28 cellular contexts compared by ENCODE assay signal in the genomic region with DNA sequence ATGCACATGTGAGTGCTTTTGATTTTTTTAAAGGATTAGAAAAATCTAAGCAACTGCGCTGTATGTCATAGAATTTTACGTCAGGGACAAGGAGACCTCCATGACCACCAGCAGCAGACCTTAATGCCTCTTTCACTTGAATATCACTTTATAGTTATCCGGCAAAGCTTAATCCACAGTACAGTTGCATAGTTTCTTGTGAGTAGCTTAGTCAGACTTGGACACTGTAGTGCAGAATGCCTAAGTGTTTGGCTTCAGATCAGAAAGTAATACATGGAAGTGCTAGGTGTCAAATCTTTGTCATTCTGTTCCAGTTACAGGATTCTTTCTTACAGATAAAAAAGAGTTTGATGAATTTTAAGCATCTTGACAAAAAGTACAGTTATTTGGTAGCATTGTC.
DNase-seq lines count a peak whose midpoint lies in the region; ATAC-seq, FAIRE-seq and TF ChIP-seq lines count a peak whose summit lies in the region.
"Had no signal": no experiment of that assay in that cellular context is flagged by ENCODE, and none has a peak within 500 bp of the region (broad histone marks: within the 10 kb centered on the region; RNA-seq: fewer than 3 reads in every experiment).

No MANE protein-coding gene starts in this region.

- H3K4me1 ChIP-seq in IMR-90 (ENCODE audit: control insufficient read depth, insufficient read depth, low read length) (no peaks in the 10 kb centered on the region), keratinocyte (ENCODE audit: control insufficient read depth, extremely low read depth, insufficient read depth, low read length) (no peaks in the 10 kb centered on the region)
- H3K4me1 ChIP-seq: spleen had no signal

- H3K36me3 Mint-ChIP-seq in glutamatergic neuron (ENCODE audit: unreplicated experiment) = no peaks in the 10 kb centered on the region
- H3K36me3 Mint-ChIP-seq in nephron progenitor cell (ENCODE audit: low read depth) = no peaks in the 10 kb centered on the region
- H3K36me3 Mint-ChIP-seq: activated CD8-positive, alpha-beta memory T cell treated with anti-CD3 and anti-CD28 coated beads, Interleukin-2, amount 10 ng/mL, durations not matched to agents 7 days and 5 days; activated naive CD4-positive, alpha-beta T cell treated with anti-CD3 and anti-CD28 coated beads, Interleukin-2, amount 10 ng/mL, durations not matched to agents 7 days and 5 days; CD4-positive, CD25-positive, alpha-beta regulatory T cell; IgD-negative memory B cell had no signal

- no peak overlapping the region for H3K14ac ChIP-seq in IMR-90 (replicated peaks; ENCODE audit: low read depth, low read length)

- no peaks in the 10 kb centered on the region for H3K9me1 ChIP-seq in IMR-90 (ENCODE audit: insufficient read depth, low read length)
- H3K9me1 ChIP-seq in keratinocyte (ENCODE audit: control insufficient read depth, extremely low read depth, insufficient read depth, low read length) = no peaks in the 10 kb centered on the region

- CTCF ChIA-PET in IMR-90 (lab: Yijun Ruan, JAX) = no interaction called here

- H3K79me1 ChIP-seq in IMR-90 (ENCODE audit: low read depth in 1 of 2, low read length in 2 of 2) = no peaks in the 10 kb centered on the region

- H2AFZ ChIP-seq in IMR-90 (replicated peaks; ENCODE audit: low read length, poor library complexity) = no peak overlapping the region
- no peak overlapping the region for H2AFZ ChIP-seq in keratinocyte (ENCODE audit: control insufficient read depth, low read length)

- no peak overlapping the region for H2AK9ac ChIP-seq in IMR-90 (replicated peaks; ENCODE audit: low read depth, low read length, poor library complexity)

- H3K36me3 ChIP-seq in IMR-90 (ENCODE audit: control insufficient read depth, insufficient read depth, low read length) = no peaks in the 10 kb centered on the region
- no peaks in the 10 kb centered on the region for H3K36me3 ChIP-seq in keratinocyte (ENCODE audit: control insufficient read depth in 2 of 2, extremely low read depth in 1 of 2, insufficient read depth in 2 of 2, low read length in 2 of 2)
- H3K36me3 ChIP-seq: spleen, WERI-Rb-1 had no signal

- H3K9ac ChIP-seq in IMR-90 (ENCODE audit: low read depth, low read length) = no peak overlapping the region
- no peak overlapping the region for H3K9ac ChIP-seq in keratinocyte (ENCODE audit: control insufficient read depth, extremely low read depth, insufficient read depth, low read length)

- no peak overlapping the region for H3K56ac ChIP-seq in IMR-90 (ENCODE audit: extremely low read depth, insufficient read depth, low read length)

- H2BK15ac ChIP-seq in IMR-90 (ENCODE audit: low read depth, low read length) = no peak overlapping the region

- no peak overlapping the region for H4K5ac ChIP-seq in IMR-90 (ENCODE audit: low read depth, low read length)

- H3K4me1 Mint-ChIP-seq in glutamatergic neuron (ENCODE audit: low read depth, unreplicated experiment) = no peaks in the 10 kb centered on the region
- H3K4me1 Mint-ChIP-seq in nephron progenitor cell = no peaks in the 10 kb centered on the region
- H3K4me1 Mint-ChIP-seq: activated CD4-positive, alpha-beta T cell treated with anti-CD3 and anti-CD28 coated beads, Interleukin-2, amount 10 ng/mL, durations not matched to agents 24 days and 14 days; activated CD8-positive, alpha-beta memory T cell treated with anti-CD3 and anti-CD28 coated beads, Interleukin-2, amount 10 ng/mL, durations not matched to agents 7 days and 5 days; activated naive CD4-positive, alpha-beta T cell treated with anti-CD3 and anti-CD28 coated beads, Interleukin-2, amount 10 ng/mL, durations not matched to agents 7 days and 5 days; CD4-positive, CD25-positive, alpha-beta regulatory T cell; IgD-negative memory B cell; neural crest cell had no signal

- H2BK20ac ChIP-seq in IMR-90 (ENCODE audit: low read depth, low read length) = no peak overlapping the region

- H3K23ac ChIP-seq in IMR-90 (ENCODE audit: low read depth, low read length) = no peak overlapping the region

- H2AK5ac ChIP-seq in IMR-90 (ENCODE audit: low read depth, low read length) = no peak overlapping the region

- DNase-seq in AG08395 (ENCODE audit: low spot score) (peak; percentile 46), IMR-90 (peak; percentile 61), choroid plexus epithelial cell (ENCODE audit: low read depth) (peak; percentile 79), keratinocyte (ENCODE audit: low read depth, low spot score) (no peak), glutamatergic neuron (no peak), nephron progenitor cell (no peak), CD1c-positive myeloid dendritic cell (ENCODE audit: extremely low spot score) (no peak)
- DNase-seq: activated CD4-positive, alpha-beta T cell treated with anti-CD3 and anti-CD28 coated beads, Interleukin-2, amount 10 ng/mL, durations not matched to agents 24 days and 14 days; activated CD8-positive, alpha-beta memory T cell treated with anti-CD3 and anti-CD28 coated beads, Interleukin-2, amount 10 ng/mL, durations not matched to agents 7 days and 5 days; activated naive CD4-positive, alpha-beta T cell treated with anti-CD3 and anti-CD28 coated beads, Interleukin-2, amount 10 ng/mL, durations not matched to agents 7 days and 5 days; activated T-cell treated with anti-CD3 and anti-CD28 coated beads, Interleukin-2, amount 50 U/mL, for 72 hours; CD4-positive, CD25-positive, alpha-beta regulatory T cell; EL; islet precursor cell; NCI-H1092 treated with DMSO at 0.1 percent for 48 hours; NCI-H2029 treated with DMSO at 0.1 percent for 48 hours; NCI-H774; RPMI8226; spleen; stimulated activated CD4-positive, alpha-beta T cell treated with anti-CD3 and anti-CD28 coated beads, Interleukin-4, amount 100 ng/mL, for 24 hours; stimulated activated naive CD4-positive, alpha-beta T cell; WERI-Rb-1 had no signal

- H3K9me3 Mint-ChIP-seq in glutamatergic neuron (ENCODE audit: unreplicated experiment) (peaks cover 1% of the 10 kb centered on the region), nephron progenitor cell (peaks cover under 1% of the 10 kb centered on the region)
- H3K9me3 Mint-ChIP-seq: activated CD4-positive, alpha-beta T cell treated with anti-CD3 and anti-CD28 coated beads, Interleukin-2, amount 10 ng/mL, durations not matched to agents 24 days and 14 days; T-helper 2 cell treated with Interferon-gamma antibody and Interleukin-4, amounts not matched to agents 5 μg/mL and 100 μg/mL, for 36 hours had no signal

- no peak overlapping the region for H4K8ac ChIP-seq in IMR-90 (ENCODE audit: low read depth in 2 of 2, low read length in 2 of 2)

- peak; percentile 20 for FAIRE-seq in keratinocyte (lab: Jason Lieb, UNC)
- FAIRE-seq: D721Med had no signal

- H3K4me3 Mint-ChIP-seq in glutamatergic neuron (ENCODE audit: unreplicated experiment) = no peak overlapping the region
- H3K4me3 Mint-ChIP-seq in nephron progenitor cell = no peak overlapping the region
- H3K4me3 Mint-ChIP-seq: activated CD4-positive, alpha-beta T cell treated with anti-CD3 and anti-CD28 coated beads, Interleukin-2, amount 10 ng/mL, durations not matched to agents 24 days and 14 days; activated CD8-positive, alpha-beta memory T cell treated with anti-CD3 and anti-CD28 coated beads, Interleukin-2, amount 10 ng/mL, durations not matched to agents 7 days and 5 days; activated naive CD4-positive, alpha-beta T cell treated with anti-CD3 and anti-CD28 coated beads, Interleukin-2, amount 10 ng/mL, durations not matched to agents 7 days and 5 days; activated T-cell treated with anti-CD3 and anti-CD28 coated beads, Interleukin-2, amount 50 U/mL, for 72 hours; CD4-positive, CD25-positive, alpha-beta regulatory T cell; IgD-negative memory B cell; neural crest cell; T-helper 2 cell treated with Interferon-gamma antibody and Interleukin-4, amounts not matched to agents 5 μg/mL and 100 μg/mL, for 36 hours had no signal

- intact Hi-C loops in IMR-90 (cut with micrococcal nuclease) = no loop called here

- H4K20me1 ChIP-seq in IMR-90 (ENCODE audit: insufficient read depth, low read length) (no peaks in the 10 kb centered on the region), keratinocyte (ENCODE audit: control insufficient read depth, extremely low read depth, insufficient read depth, low read length) (no peaks in the 10 kb centered on the region)

- no TSS peak for BruUV-seq in IMR-90 (replicated peaks; lab: Mats Ljungman, UMichigan)

- H3K27ac Mint-ChIP-seq in glutamatergic neuron (ENCODE audit: unreplicated experiment) = no peak overlapping the region
- no peak overlapping the region for H3K27ac Mint-ChIP-seq in nephron progenitor cell
- H3K27ac Mint-ChIP-seq: activated CD4-positive, alpha-beta T cell treated with anti-CD3 and anti-CD28 coated beads, Interleukin-2, amount 10 ng/mL, durations not matched to agents 24 days and 14 days; activated CD8-positive, alpha-beta memory T cell treated with anti-CD3 and anti-CD28 coated beads, Interleukin-2, amount 10 ng/mL, durations not matched to agents 7 days and 5 days; activated naive CD4-positive, alpha-beta T cell treated with anti-CD3 and anti-CD28 coated beads, Interleukin-2, amount 10 ng/mL, durations not matched to agents 7 days and 5 days; activated T-cell treated with anti-CD3 and anti-CD28 coated beads, Interleukin-2, amount 50 U/mL, for 72 hours; CD4-positive, CD25-positive, alpha-beta regulatory T cell; IgD-negative memory B cell; T-helper 2 cell treated with Interferon-gamma antibody and Interleukin-4, amounts not matched to agents 5 μg/mL and 100 μg/mL, for 36 hours had no signal

- no peak overlapping the region for H2BK5ac ChIP-seq in IMR-90 (ENCODE audit: low read depth, low read length, poor library complexity, severe bottlenecking)

- H3K27me3 Mint-ChIP-seq in glutamatergic neuron (ENCODE audit: unreplicated experiment) = no peaks in the 10 kb centered on the region
- H3K27me3 Mint-ChIP-seq in nephron progenitor cell (ENCODE audit: low read depth, poor library complexity) = no peaks in the 10 kb centered on the region
- H3K27me3 Mint-ChIP-seq: activated CD4-positive, alpha-beta T cell treated with anti-CD3 and anti-CD28 coated beads, Interleukin-2, amount 10 ng/mL, durations not matched to agents 24 days and 14 days; activated CD8-positive, alpha-beta memory T cell treated with anti-CD3 and anti-CD28 coated beads, Interleukin-2, amount 10 ng/mL, durations not matched to agents 7 days and 5 days; activated naive CD4-positive, alpha-beta T cell treated with anti-CD3 and anti-CD28 coated beads, Interleukin-2, amount 10 ng/mL, durations not matched to agents 7 days and 5 days; CD4-positive, CD25-positive, alpha-beta regulatory T cell had no signal

- no peaks in the 10 kb centered on the region for H3K79me2 ChIP-seq in keratinocyte (ENCODE audit: control insufficient read depth, insufficient read depth, low read length)

- H4K91ac ChIP-seq in IMR-90 (ENCODE audit: insufficient read depth, low read depth, low read length) = no peak overlapping the region

- dilution Hi-C loops in IMR-90 (cut with HindIII; ENCODE audit: low sequenced_read_pairs, unreplicated experiment) = no loop called here
- dilution Hi-C loops in keratinocyte (cut with MboI; ENCODE audit: extremely low pct_ligation_motif_present, low sequenced_read_pairs) = no loop called here

- POLR2A ChIA-PET in IMR-90 (lab: Charles Lee; ENCODE audit: unreplicated experiment) = no interaction called here

- 0 out of 2 replicates have a peak overlapping the region, but pooled peaks have one; percentile 2 for H2BK120ac ChIP-seq in IMR-90 (ENCODE audit: low read depth, low read length)

- WGBS in IMR-90 (ENCODE audit: extremely low coverage in 2 of 2, insufficient read length in 1 of 2), 2 experiments = no CpG with 5 or more reads among the region's 3 CpGs

- H3K4me3 ChIP-seq in IMR-90 (ENCODE audit: insufficient read depth, low read depth, low read length) (no peak overlapping the region), choroid plexus epithelial cell (ENCODE audit: low read depth, low read length) (no peak overlapping the region), keratinocyte (ENCODE audit: control insufficient read depth in 2 of 3, extremely low read depth in 1 of 3, insufficient read depth in 2 of 3, low read depth in 1 of 3, low read length in 3 of 3) (no peak overlapping the region)
- H3K4me3 ChIP-seq: lung, spleen had no signal

- H3K4ac ChIP-seq in IMR-90 (ENCODE audit: low read depth, low read length) = no peak overlapping the region

- H3K27ac ChIP-seq in IMR-90 (ENCODE audit: insufficient read depth, low read length) (no peak overlapping the region), keratinocyte (ENCODE audit: control insufficient read depth, insufficient read depth, low read length) (no peak overlapping the region)
- H3K27ac ChIP-seq: spleen, WERI-Rb-1 had no signal

- H3K27me3 ChIP-seq in IMR-90 (ENCODE audit: control insufficient read depth, insufficient read depth, low read length) = no peaks in the 10 kb centered on the region
- H3K27me3 ChIP-seq in keratinocyte (ENCODE audit: control insufficient read depth, extremely low read depth, insufficient read depth, low read length) = no peaks in the 10 kb centered on the region
- H3K27me3 ChIP-seq: spleen had no signal

- peak overlapping the region; percentile 66; the same call in 1 of the 2 replicates for H3K18ac ChIP-seq in IMR-90 (ENCODE audit: low read depth, low read length)

- TF ChIP-seq POLR2A in IMR-90 (IDR thresholded peaks at IDR 0.05; ENCODE audit: low read depth, low read length) = no peak

- H3K4me2 ChIP-seq in IMR-90 (ENCODE audit: low read depth, low read length) (no peak overlapping the region), keratinocyte (ENCODE audit: control insufficient read depth, extremely low read depth, insufficient read depth, low read depth, low read length) (no peak overlapping the region)

- H3K9me3 ChIP-seq in IMR-90 (ENCODE audit: control insufficient read depth, insufficient read depth, low read length) (no peaks in the 10 kb centered on the region), keratinocyte (ENCODE audit: control insufficient read depth, low read depth, low read length) (no peaks in the 10 kb centered on the region)

- TF ChIP-seq RAD21 in IMR-90 (IDR thresholded peaks at IDR 0.05; ENCODE audit: low read length) = no peak

- no peak for TF ChIP-seq CTCF in IMR-90 (conservative IDR thresholded peaks at IDR 0.05; ENCODE audit: low read depth, low read length)
- TF ChIP-seq CTCF in choroid plexus epithelial cell (conservative IDR thresholded peaks at IDR 0.05; ENCODE audit: low read depth, low read length) = no peak
- no peak for TF ChIP-seq CTCF in keratinocyte (optimal IDR thresholded peaks at IDR 0.05 in 1 of 3, IDR thresholded peaks at IDR 0.05 in 1 of 3, conservative IDR thresholded peaks at IDR 0.05 in 1 of 3; ENCODE audit: extremely low read depth in 1 of 3, insufficient read depth in 2 of 3, low read length in 3 of 3)
- no peak for TF ChIP-seq CTCF in glutamatergic neuron (IDR thresholded peaks at IDR 0.05; ENCODE audit: partially characterized antibody, unreplicated experiment)
- TF ChIP-seq CTCF in nephron progenitor cell (IDR thresholded peaks at IDR 0.05) = no peak

- ATAC-seq in IMR-90 (ENCODE audit: low read depth) (peak; percentile 75), GM21576 (IDR thresholded peaks at IDR 0.05; ENCODE audit: unreplicated experiment) (no peak)
- ATAC-seq: activated CD8-positive, alpha-beta memory T cell treated with anti-CD3 and anti-CD28 coated beads, Interleukin-2, amount 10 ng/mL, durations not matched to agents 7 days and 5 days; activated T-cell treated with anti-CD3 and anti-CD28 coated beads, Interleukin-2, amount 50 U/mL, for 72 hours had no signal

- in situ Hi-C loops in IMR-90 (cut with MboI; ENCODE audit: low sequenced_read_pairs) = no loop called here

Comparison
In these comparisons a context has a peak if more than half of its experiments do, and no peak if none do; other contexts are left out.
1. DNase-seq: peak in AG08395 (single experiment), IMR-90 (single experiment) and choroid plexus epithelial cell (single experiment); none in keratinocyte (single experiment), glutamatergic neuron (single experiment), nephron progenitor cell (single experiment) and CD1c-positive myeloid dendritic cell (single experiment).